1 cellular context compared by ENCODE assay signal in the genomic region with DNA sequence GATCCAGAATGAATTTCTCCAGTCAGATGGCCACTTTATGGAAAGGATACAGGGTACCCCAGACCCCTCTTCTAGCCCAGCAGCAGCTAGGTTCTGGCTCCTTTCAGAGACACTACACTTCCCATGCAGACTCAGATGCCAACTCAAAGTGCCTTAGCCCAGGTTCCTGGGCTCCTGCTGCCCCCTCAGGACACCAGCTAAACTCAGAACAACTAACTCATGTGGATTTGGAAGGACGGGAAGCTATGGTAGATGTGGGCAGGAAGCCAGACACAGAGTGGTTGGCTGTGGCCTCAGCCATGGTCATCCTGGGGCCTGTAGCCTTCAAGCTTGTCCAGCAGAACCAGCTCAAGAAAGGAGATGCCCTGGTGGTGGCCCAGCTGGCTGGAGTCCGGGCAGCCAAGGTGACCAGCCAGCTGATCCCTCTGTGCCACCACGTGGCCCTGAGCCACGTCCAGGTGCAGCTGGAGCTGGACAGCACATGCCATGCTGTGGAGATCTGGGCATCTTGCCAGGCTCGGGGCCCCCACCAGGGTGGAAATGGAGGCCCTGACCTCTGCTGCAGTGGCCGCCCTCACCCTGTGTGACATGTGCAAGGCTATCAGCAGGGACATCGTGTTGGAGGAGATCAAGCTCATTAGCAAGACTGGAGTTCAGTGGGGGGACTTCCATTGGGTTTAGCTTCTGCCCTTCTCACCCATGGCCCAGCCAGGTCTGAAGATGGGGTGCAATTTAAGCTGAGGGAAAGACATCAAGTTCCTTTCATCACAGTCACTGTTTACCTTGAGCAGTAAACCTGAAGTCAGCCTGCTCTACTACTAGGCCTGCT.
TF ChIP-seq lines count a peak whose summit lies in the region.

No MANE protein-coding gene starts in this region.

TF ChIP-seq in HepG2, 621 proteins besides CTCF, POLR2A, EP300 and RAD21 (continued from another document and continues in another):
- no peak for TF ChIP-seq ZNF567 (CRISPR knock-in tag; IDR thresholded peaks at IDR 0.05; ENCODE audit: borderline replicate concordance)
- peak; percentile 17; the same call in 1 of the 2 replicates for TF ChIP-seq ZBTB20 (CRISPR knock-in tag; IDR thresholded peaks at IDR 0.05; ENCODE audit: borderline replicate concordance, low read depth)
- TF ChIP-seq, protein P1, sequence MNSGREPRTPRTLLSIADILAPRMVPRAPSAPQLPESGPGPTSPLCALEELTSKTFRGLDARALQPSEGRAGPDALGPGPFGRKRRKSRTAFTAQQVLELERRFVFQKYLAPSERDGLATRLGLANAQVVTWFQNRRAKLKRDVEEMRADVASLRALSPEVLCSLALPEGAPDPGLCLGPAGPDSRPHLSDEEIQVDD (CRISPR knock-in tag; IDR thresholded peaks at IDR 0.05; ENCODE audit: borderline replicate concordance): no peak
- TF ChIP-seq ZFY (CRISPR knock-in tag; IDR thresholded peaks at IDR 0.05): no peak
- no peak for TF ChIP-seq PITX1 (CRISPR knock-in tag; IDR thresholded peaks at IDR 0.05)
- TF ChIP-seq, protein P2, sequence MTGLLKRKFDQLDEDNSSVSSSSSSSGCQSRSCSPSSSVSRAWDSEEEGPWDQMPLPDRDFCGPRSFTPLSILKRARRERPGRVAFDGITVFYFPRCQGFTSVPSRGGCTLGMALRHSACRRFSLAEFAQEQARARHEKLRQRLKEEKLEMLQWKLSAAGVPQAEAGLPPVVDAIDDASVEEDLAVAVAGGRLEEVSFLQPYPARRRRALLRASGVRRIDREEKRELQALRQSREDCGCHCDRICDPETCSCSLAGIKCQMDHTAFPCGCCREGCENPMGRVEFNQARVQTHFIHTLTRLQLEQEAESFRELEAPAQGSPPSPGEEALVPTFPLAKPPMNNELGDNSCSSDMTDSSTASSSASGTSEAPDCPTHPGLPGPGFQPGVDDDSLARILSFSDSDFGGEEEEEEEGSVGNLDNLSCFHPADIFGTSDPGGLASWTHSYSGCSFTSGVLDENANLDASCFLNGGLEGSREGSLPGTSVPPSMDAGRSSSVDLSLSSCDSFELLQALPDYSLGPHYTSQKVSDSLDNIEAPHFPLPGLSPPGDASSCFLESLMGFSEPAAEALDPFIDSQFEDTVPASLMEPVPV (CRISPR knock-in tag; IDR thresholded peaks at IDR 0.05): no peak
- TF ChIP-seq, protein P3, sequence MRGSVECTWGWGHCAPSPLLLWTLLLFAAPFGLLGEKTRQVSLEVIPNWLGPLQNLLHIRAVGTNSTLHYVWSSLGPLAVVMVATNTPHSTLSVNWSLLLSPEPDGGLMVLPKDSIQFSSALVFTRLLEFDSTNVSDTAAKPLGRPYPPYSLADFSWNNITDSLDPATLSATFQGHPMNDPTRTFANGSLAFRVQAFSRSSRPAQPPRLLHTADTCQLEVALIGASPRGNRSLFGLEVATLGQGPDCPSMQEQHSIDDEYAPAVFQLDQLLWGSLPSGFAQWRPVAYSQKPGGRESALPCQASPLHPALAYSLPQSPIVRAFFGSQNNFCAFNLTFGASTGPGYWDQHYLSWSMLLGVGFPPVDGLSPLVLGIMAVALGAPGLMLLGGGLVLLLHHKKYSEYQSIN (CRISPR knock-in tag; IDR thresholded peaks at IDR 0.05; ENCODE audit: borderline replicate concordance): no peak
- TF ChIP-seq GABPB1 (CRISPR knock-in tag; IDR thresholded peaks at IDR 0.05): peak; percentile 59
- TF ChIP-seq ZNF589 (CRISPR knock-in tag; conservative IDR thresholded peaks at IDR 0.05): no peak
- TF ChIP-seq ONECUT2 (CRISPR knock-in tag; IDR thresholded peaks at IDR 0.05): no peak
- no peak for TF ChIP-seq ZNF333 (CRISPR knock-in tag; IDR thresholded peaks at IDR 0.05; ENCODE audit: borderline replicate concordance)
- TF ChIP-seq POGZ (CRISPR knock-in tag; IDR thresholded peaks at IDR 0.05): no peak
- no peak for TF ChIP-seq ZNF343 (CRISPR knock-in tag; IDR thresholded peaks at IDR 0.05)
- no peak for TF ChIP-seq ZNF761 (CRISPR knock-in tag; conservative IDR thresholded peaks at IDR 0.05)
- no peak for TF ChIP-seq ZNF251 (CRISPR knock-in tag; IDR thresholded peaks at IDR 0.05)
- no peak for TF ChIP-seq MEIS2 (CRISPR knock-in tag; IDR thresholded peaks at IDR 0.05)
- TF ChIP-seq ZNF782 (CRISPR knock-in tag; IDR thresholded peaks at IDR 0.05; ENCODE audit: borderline replicate concordance): no peak
- TF ChIP-seq, protein P4, sequence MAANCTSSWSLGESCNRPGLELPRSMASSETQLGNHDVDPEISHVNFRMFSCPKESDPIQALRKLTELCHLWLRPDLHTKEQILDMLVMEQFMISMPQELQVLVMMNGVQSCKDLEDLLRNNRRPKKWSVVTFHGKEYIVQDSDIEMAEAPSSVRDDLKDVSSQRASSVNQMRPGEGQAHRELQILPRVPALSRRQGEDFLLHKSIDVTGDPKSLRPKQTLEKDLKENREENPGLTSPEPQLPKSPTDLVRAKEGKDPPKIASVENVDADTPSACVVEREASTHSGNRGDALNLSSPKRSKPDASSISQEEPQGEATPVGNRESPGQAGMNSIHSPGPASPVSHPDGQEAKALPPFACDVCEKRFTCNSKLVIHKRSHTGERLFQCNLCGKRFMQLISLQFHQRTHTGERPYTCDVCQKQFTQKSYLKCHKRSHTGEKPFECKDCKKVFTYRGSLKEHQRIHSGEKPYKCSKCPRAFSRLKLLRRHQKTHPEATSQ (CRISPR knock-in tag; IDR thresholded peaks at IDR 0.05; ENCODE audit: borderline replicate concordance): no peak
- TF ChIP-seq NR2F2 (IDR thresholded peaks at IDR 0.05; ENCODE audit: borderline replicate concordance, low read depth): 0 out of 2 replicates have a peak, but pooled peaks have one; percentile 28
- TF ChIP-seq, protein P5, sequence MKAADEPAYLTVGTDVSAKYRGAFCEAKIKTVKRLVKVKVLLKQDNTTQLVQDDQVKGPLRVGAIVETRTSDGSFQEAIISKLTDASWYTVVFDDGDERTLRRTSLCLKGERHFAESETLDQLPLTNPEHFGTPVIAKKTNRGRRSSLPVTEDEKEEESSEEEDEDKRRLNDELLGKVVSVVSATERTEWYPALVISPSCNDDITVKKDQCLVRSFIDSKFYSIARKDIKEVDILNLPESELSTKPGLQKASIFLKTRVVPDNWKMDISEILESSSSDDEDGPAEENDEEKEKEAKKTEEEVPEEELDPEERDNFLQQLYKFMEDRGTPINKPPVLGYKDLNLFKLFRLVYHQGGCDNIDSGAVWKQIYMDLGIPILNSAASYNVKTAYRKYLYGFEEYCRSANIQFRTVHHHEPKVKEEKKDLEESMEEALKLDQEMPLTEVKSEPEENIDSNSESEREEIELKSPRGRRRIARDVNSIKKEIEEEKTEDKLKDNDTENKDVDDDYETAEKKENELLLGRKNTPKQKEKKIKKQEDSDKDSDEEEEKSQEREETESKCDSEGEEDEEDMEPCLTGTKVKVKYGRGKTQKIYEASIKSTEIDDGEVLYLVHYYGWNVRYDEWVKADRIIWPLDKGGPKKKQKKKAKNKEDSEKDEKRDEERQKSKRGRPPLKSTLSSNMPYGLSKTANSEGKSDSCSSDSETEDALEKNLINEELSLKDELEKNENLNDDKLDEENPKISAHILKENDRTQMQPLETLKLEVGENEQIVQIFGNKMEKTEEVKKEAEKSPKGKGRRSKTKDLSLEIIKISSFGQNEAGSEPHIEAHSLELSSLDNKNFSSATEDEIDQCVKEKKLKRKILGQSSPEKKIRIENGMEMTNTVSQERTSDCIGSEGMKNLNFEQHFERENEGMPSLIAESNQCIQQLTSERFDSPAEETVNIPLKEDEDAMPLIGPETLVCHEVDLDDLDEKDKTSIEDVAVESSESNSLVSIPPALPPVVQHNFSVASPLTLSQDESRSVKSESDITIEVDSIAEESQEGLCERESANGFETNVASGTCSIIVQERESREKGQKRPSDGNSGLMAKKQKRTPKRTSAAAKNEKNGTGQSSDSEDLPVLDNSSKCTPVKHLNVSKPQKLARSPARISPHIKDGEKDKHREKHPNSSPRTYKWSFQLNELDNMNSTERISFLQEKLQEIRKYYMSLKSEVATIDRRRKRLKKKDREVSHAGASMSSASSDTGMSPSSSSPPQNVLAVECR (CRISPR knock-in tag; IDR thresholded peaks at IDR 0.05; ENCODE audit: borderline replicate concordance): peak; percentile 19; the same call in 1 of the 2 replicates
- no peak for TF ChIP-seq NFRKB (IDR thresholded peaks at IDR 0.05)
- TF ChIP-seq MTF1 (CRISPR knock-in tag; IDR thresholded peaks at IDR 0.05): no peak
- no peak for TF ChIP-seq ARHGAP35 (CRISPR knock-in tag; IDR thresholded peaks at IDR 0.05; ENCODE audit: borderline replicate concordance)
- no peak for TF ChIP-seq PRPF4 (IDR thresholded peaks at IDR 0.05; ENCODE audit: low read depth, low read length, poor library complexity, severe bottlenecking)
- TF ChIP-seq GTF2F1 (IDR thresholded peaks at IDR 0.05; ENCODE audit: low read length): no peak
- TF ChIP-seq PHF20 (CRISPR knock-in tag; IDR thresholded peaks at IDR 0.05): no peak
- TF ChIP-seq, protein P6, sequence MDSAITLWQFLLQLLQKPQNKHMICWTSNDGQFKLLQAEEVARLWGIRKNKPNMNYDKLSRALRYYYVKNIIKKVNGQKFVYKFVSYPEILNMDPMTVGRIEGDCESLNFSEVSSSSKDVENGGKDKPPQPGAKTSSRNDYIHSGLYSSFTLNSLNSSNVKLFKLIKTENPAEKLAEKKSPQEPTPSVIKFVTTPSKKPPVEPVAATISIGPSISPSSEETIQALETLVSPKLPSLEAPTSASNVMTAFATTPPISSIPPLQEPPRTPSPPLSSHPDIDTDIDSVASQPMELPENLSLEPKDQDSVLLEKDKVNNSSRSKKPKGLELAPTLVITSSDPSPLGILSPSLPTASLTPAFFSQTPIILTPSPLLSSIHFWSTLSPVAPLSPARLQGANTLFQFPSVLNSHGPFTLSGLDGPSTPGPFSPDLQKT (CRISPR knock-in tag; IDR thresholded peaks at IDR 0.05; ENCODE audit: borderline replicate concordance): no peak
- TF ChIP-seq, protein P7, sequence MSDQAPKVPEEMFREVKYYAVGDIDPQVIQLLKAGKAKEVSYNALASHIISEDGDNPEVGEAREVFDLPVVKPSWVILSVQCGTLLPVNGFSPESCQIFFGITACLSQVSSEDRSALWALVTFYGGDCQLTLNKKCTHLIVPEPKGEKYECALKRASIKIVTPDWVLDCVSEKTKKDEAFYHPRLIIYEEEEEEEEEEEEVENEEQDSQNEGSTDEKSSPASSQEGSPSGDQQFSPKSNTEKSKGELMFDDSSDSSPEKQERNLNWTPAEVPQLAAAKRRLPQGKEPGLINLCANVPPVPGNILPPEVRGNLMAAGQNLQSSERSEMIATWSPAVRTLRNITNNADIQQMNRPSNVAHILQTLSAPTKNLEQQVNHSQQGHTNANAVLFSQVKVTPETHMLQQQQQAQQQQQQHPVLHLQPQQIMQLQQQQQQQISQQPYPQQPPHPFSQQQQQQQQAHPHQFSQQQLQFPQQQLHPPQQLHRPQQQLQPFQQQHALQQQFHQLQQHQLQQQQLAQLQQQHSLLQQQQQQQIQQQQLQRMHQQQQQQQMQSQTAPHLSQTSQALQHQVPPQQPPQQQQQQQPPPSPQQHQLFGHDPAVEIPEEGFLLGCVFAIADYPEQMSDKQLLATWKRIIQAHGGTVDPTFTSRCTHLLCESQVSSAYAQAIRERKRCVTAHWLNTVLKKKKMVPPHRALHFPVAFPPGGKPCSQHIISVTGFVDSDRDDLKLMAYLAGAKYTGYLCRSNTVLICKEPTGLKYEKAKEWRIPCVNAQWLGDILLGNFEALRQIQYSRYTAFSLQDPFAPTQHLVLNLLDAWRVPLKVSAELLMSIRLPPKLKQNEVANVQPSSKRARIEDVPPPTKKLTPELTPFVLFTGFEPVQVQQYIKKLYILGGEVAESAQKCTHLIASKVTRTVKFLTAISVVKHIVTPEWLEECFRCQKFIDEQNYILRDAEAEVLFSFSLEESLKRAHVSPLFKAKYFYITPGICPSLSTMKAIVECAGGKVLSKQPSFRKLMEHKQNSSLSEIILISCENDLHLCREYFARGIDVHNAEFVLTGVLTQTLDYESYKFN (CRISPR knock-in tag; conservative IDR thresholded peaks at IDR 0.05): no peak
- peak; percentile 59; the same call in 1 of the 2 replicates for TF ChIP-seq MYC (CRISPR knock-in tag; IDR thresholded peaks at IDR 0.05; ENCODE audit: borderline replicate concordance)
- TF ChIP-seq ZNF672 (CRISPR knock-in tag; IDR thresholded peaks at IDR 0.05): no peak
- no peak for TF ChIP-seq ZNF12 (CRISPR knock-in tag; IDR thresholded peaks at IDR 0.05)
- no peak for TF ChIP-seq GATAD1 (CRISPR knock-in tag; IDR thresholded peaks at IDR 0.05)
- TF ChIP-seq, protein P8, sequence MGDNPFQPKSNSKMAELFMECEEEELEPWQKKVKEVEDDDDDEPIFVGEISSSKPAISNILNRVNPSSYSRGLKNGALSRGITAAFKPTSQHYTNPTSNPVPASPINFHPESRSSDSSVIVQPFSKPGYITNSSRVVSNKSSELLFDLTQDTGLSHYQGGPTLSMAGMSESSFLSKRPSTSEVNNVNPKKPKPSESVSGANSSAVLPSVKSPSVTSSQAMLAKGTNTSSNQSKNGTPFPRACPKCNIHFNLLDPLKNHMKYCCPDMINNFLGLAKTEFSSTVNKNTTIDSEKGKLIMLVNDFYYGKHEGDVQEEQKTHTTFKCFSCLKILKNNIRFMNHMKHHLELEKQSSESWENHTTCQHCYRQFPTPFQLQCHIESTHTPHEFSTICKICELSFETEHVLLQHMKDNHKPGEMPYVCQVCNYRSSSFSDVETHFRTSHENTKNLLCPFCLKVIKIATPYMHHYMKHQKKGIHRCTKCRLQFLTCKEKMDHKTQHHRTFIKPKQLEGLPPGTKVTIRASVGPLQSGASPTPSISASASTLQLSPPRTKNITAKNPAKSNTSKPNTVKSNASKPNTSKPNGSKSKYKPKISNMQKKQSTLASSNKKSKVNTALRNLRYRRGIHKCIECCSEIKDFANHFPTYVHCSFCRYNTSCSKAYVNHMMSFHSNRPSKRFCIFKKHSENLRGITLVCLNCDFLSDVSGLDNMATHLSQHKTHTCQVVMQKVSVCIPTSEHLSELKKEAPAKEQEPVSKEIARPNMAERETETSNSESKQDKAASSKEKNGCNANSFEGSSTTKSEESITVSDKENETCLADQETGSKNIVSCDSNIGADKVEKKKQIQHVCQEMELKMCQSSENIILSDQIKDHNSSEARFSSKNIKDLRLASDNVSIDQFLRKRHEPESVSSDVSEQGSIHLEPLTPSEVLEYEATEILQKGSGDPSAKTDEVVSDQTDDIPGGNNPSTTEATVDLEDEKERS (CRISPR knock-in tag; IDR thresholded peaks at IDR 0.05): 0 out of 2 replicates have a peak, but pooled peaks have one; percentile 45
- TF ChIP-seq, protein P9, sequence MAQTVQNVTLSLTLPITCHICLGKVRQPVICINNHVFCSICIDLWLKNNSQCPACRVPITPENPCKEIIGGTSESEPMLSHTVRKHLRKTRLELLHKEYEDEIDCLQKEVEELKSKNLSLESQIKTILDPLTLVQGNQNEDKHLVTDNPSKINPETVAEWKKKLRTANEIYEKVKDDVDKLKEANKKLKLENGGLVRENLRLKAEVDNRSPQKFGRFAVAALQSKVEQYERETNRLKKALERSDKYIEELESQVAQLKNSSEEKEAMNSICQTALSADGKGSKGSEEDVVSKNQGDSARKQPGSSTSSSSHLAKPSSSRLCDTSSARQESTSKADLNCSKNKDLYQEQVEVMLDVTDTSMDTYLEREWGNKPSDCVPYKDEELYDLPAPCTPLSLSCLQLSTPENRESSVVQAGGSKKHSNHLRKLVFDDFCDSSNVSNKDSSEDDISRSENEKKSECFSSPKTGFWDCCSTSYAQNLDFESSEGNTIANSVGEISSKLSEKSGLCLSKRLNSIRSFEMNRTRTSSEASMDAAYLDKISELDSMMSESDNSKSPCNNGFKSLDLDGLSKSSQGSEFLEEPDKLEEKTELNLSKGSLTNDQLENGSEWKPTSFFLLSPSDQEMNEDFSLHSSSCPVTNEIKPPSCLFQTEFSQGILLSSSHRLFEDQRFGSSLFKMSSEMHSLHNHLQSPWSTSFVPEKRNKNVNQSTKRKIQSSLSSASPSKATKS (CRISPR knock-in tag; IDR thresholded peaks at IDR 0.05): no peak
- TF ChIP-seq FOXJ3 (CRISPR knock-in tag; IDR thresholded peaks at IDR 0.05; ENCODE audit: borderline replicate concordance): no peak
- TF ChIP-seq MBNL3 (CRISPR knock-in tag; conservative IDR thresholded peaks at IDR 0.05): no peak
- TF ChIP-seq MIXL1 (CRISPR knock-in tag; IDR thresholded peaks at IDR 0.05): no peak
- TF ChIP-seq GZF1 (CRISPR knock-in tag; IDR thresholded peaks at IDR 0.05): 0 out of 2 replicates have a peak, but pooled peaks have one; percentile 37
- peak; percentile 65 for TF ChIP-seq RXRB (CRISPR knock-in tag; IDR thresholded peaks at IDR 0.05; ENCODE audit: borderline replicate concordance)
